In genomic region chr10:77636286-77636966, GRCh38 we compare ENCODE assay signal across 1 cellular context.
TF ChIP-seq lines count a peak whose summit lies in the region.

No MANE protein-coding gene starts in this region.

TF ChIP-seq in liver, 16 proteins besides CTCF, POLR2A, EP300 and RAD21 (continued from another document):
- TF ChIP-seq EGR1 (IDR thresholded peaks at IDR 0.05; ENCODE audit: low read depth in 2 of 2): no peak
- no peak for TF ChIP-seq ATF3 (IDR thresholded peaks at IDR 0.05)
- TF ChIP-seq NR2F2 (IDR thresholded peaks at IDR 0.05): no peak
